In the genomic region with DNA sequence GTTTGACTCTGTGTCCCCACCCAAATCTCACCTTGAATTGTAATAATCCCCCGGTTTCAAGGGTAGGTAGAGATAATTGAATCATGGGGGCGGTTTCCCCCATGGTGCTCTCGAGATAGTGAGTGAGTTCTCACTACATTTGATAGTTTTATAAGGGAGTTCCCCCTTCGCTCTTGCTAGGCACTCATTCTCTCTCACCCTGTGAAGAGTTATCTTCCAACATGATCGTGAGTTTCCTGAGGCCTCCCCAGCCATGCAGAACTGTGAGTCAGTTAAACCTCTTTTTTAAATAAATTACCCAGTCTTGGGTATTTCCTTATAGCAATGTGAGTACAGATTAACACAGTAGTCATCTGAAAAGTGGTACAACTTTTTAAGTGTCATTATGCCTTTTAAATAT, we compare ENCODE assay signal across 16 cellular contexts.
"Had no signal": no experiment of that assay in that cellular context is flagged by ENCODE, and none has a peak within 500 bp of the region (broad histone marks: within the 10 kb centered on the region; RNA-seq: fewer than 3 reads in every experiment).

No MANE protein-coding gene starts in this region.

- DNase-seq: KBM-7, MV-4-11, NCI-H1048, NCI-H1105, NCI-H1417, NCI-H1436 treated with DMSO at 0.1 percent for 48 hours, NCI-H1694, NCI-H187 treated with DMSO at 0.1 percent for 48 hours, NCI-H2029 treated with DMSO at 0.1 percent for 48 hours, NCI-H2227 treated with DMSO at 0.1 percent for 48 hours, NCI-H524, NCI-H69, NCI-H774, Right ventricle myocardium superior, RPMI8226, SIG-M5 had no signal
